In genomic region chr6:149054559-149055194, GRCh38 we compare ENCODE assay signal across 10 cellular contexts.
DNase-seq lines count a peak whose midpoint lies in the region; ATAC-seq, FAIRE-seq and TF ChIP-seq lines count a peak whose summit lies in the region.
"Had no signal": no experiment of that assay in that cellular context is flagged by ENCODE, and none has a peak within 500 bp of the region (broad histone marks: within the 10 kb centered on the region; RNA-seq: fewer than 3 reads in every experiment).

No MANE protein-coding gene starts in this region.

- H3K4me1 ChIP-seq in neural progenitor cell, result peaks cover 7% of the 10 kb centered on the region

- H3K36me3 ChIP-seq in neural progenitor cell, result no peaks in the 10 kb centered on the region

- no peak overlapping the region for H3K4me3 Mint-ChIP-seq in activated CD4-positive, alpha-beta T cell treated with anti-CD3 and anti-CD28 coated beads, Interleukin-2, amount 10 ng/mL, durations not matched to agents 7 days and 5 days
- peak overlapping the region in 1 of 2 donors; percentile 20 for H3K4me3 Mint-ChIP-seq in stimulated activated naive B cell treated with anti-CD40 and anti-IgM and Interleukin-4, amounts not matched to agents 10 μg/mL and 1 μg/mL and 100 μg/mL, for 72 hours
- H3K4me3 Mint-ChIP-seq in neural progenitor cell, result no peak overlapping the region

- peaks cover 3% of the 10 kb centered on the region for H3K9me3 Mint-ChIP-seq in activated CD4-positive, alpha-beta T cell treated with anti-CD3 and anti-CD28 coated beads, Interleukin-2, amount 10 ng/mL, durations not matched to agents 7 days and 5 days
- no peaks in the 10 kb centered on the region for H3K9me3 Mint-ChIP-seq in stimulated activated naive B cell treated with anti-CD40 and anti-IgM and Interleukin-4, amounts not matched to agents 10 μg/mL and 1 μg/mL and 100 μg/mL, for 72 hours
- H3K9me3 Mint-ChIP-seq in neural progenitor cell, result no peaks in the 10 kb centered on the region

- H3K9ac ChIP-seq in neural progenitor cell, result no peak overlapping the region

- no peak overlapping the region for H3K27ac ChIP-seq in neural progenitor cell

- in situ Hi-C loops in ACHN (cut with HindIII; ENCODE audit: low pct_ligation_motif_present, low pct_unique_long_range_greater_than_20kb, low sequenced_read_pairs), result no loop called here

- H3K27me3 ChIP-seq in neural progenitor cell, result no peaks in the 10 kb centered on the region

- H3K9me3 ChIP-seq in neural progenitor cell (ENCODE audit: low read depth), result no peaks in the 10 kb centered on the region

- H3K79me2 ChIP-seq in neural progenitor cell (ENCODE audit: low read depth), result no peaks in the 10 kb centered on the region

- no peak for DNase-seq in activated CD4-positive, alpha-beta T cell treated with anti-CD3 and anti-CD28 coated beads, Interleukin-2, amount 10 ng/mL, durations not matched to agents 7 days and 5 days
- no peak for DNase-seq in activated CD4-positive, alpha-beta T cell treated with anti-CD3 and anti-CD28 coated beads for 48 hours
- no peak for DNase-seq in RCC 7860 (ENCODE audit: low spot score)
- DNase-seq in stimulated activated naive B cell treated with anti-CD40 and anti-IgM and Interleukin-4, amounts not matched to agents 10 μg/mL and 1 μg/mL and 100 μg/mL, for 72 hours, result no peak
- DNase-seq in stimulated activated CD4-positive, alpha-beta T cell treated with anti-CD3 and anti-CD28 coated beads, Interleukin-4, amount 100 ng/mL, for 1 hour, result no peak
- no peak for DNase-seq in ACHN
- DNase-seq in neural progenitor cell (ENCODE audit: low spot score), result no peak
- DNase-seq: NCI-H1105 treated with DMSO at 0.1 percent for 48 hours, SW 1271 had no signal

- no peaks in the 10 kb centered on the region for H4K20me1 ChIP-seq in neural progenitor cell (ENCODE audit: low read depth)

- TF ChIP-seq CTCF in neural progenitor cell (IDR thresholded peaks at IDR 0.05), result no peak

- CTCF ChIA-PET in activated CD4-positive, alpha-beta T cell treated with anti-CD3 and anti-CD28 coated beads, Interleukin-2, amount 10 ng/mL, durations not matched to agents 7 days and 5 days (lab: Charles Lee), result interaction anchor here (0.6 to 3.2 kb wide), 8 partner anchors 9 to 463 kb away, joined by 3 to 16 read pairs (median 4); no protein-coding TSS in a partner anchor

- H3K4me1 Mint-ChIP-seq in activated CD4-positive, alpha-beta T cell treated with anti-CD3 and anti-CD28 coated beads, Interleukin-2, amount 10 ng/mL, durations not matched to agents 7 days and 5 days, result peaks cover 33% of the 10 kb centered on the region
- H3K4me1 Mint-ChIP-seq in stimulated activated naive B cell treated with anti-CD40 and anti-IgM and Interleukin-4, amounts not matched to agents 10 μg/mL and 1 μg/mL and 100 μg/mL, for 72 hours, result peaks cover 16 to 35% of the 10 kb centered on the region in 2 donors
- H3K4me1 Mint-ChIP-seq in neural progenitor cell, result peaks cover 15% of the 10 kb centered on the region

- POLR2A ChIA-PET in activated CD4-positive, alpha-beta T cell treated with anti-CD3 and anti-CD28 coated beads, Interleukin-2, amount 10 ng/mL, durations not matched to agents 7 days and 5 days (lab: Charles Lee), result no interaction called here

- peaks cover 2% of the 10 kb centered on the region for H3K36me3 Mint-ChIP-seq in activated CD4-positive, alpha-beta T cell treated with anti-CD3 and anti-CD28 coated beads, Interleukin-2, amount 10 ng/mL, durations not matched to agents 7 days and 5 days (ENCODE audit: low read depth)
- peaks cover 15 to 16% of the 10 kb centered on the region in 2 donors for H3K36me3 Mint-ChIP-seq in stimulated activated naive B cell treated with anti-CD40 and anti-IgM and Interleukin-4, amounts not matched to agents 10 μg/mL and 1 μg/mL and 100 μg/mL, for 72 hours
- peaks cover 15% of the 10 kb centered on the region for H3K36me3 Mint-ChIP-seq in neural progenitor cell

- H3K27ac Mint-ChIP-seq in activated CD4-positive, alpha-beta T cell treated with anti-CD3 and anti-CD28 coated beads, Interleukin-2, amount 10 ng/mL, durations not matched to agents 7 days and 5 days, result peak overlapping the region; percentile 57
- H3K27ac Mint-ChIP-seq in stimulated activated naive B cell treated with anti-CD40 and anti-IgM and Interleukin-4, amounts not matched to agents 10 μg/mL and 1 μg/mL and 100 μg/mL, for 72 hours, result peak overlapping the region; percentile 84
- H3K27ac Mint-ChIP-seq in neural progenitor cell, result no peak overlapping the region

- peak; percentile 66 for ATAC-seq in HG02840 (IDR thresholded peaks at IDR 0.05; ENCODE audit: low FRiP score, unreplicated experiment)
- peak; percentile 63 to 77 for ATAC-seq in stimulated activated naive B cell treated with anti-CD40 and anti-IgM and Interleukin-4, amounts not matched to agents 10 μg/mL and 1 μg/mL and 100 μg/mL, for 72 hours (replicated peaks)

- no peak overlapping the region for H3K4me3 ChIP-seq in neural progenitor cell

- no peak overlapping the region for H2AFZ ChIP-seq in neural progenitor cell (replicated peaks)

- H3F3A ChIP-seq in neural progenitor cell (ENCODE audit: low read depth), result no peaks in the 10 kb centered on the region

- no peak overlapping the region for H3K4me2 ChIP-seq in neural progenitor cell

- FAIRE-seq in RCC 7860 (lab: Jason Lieb, UNC), result peak; percentile 41

- H3K27me3 Mint-ChIP-seq in activated CD4-positive, alpha-beta T cell treated with anti-CD3 and anti-CD28 coated beads, Interleukin-2, amount 10 ng/mL, durations not matched to agents 7 days and 5 days, result no peaks in the 10 kb centered on the region
- no peaks in the 10 kb centered on the region for H3K27me3 Mint-ChIP-seq in stimulated activated naive B cell treated with anti-CD40 and anti-IgM and Interleukin-4, amounts not matched to agents 10 μg/mL and 1 μg/mL and 100 μg/mL, for 72 hours
- no peaks in the 10 kb centered on the region for H3K27me3 Mint-ChIP-seq in neural progenitor cell (ENCODE audit: insufficient read depth, low read depth)
